ENCODE assay signal across 28 cellular contexts in genomic region chr5:110458313-110458712, GRCh38.
"Had no signal": no experiment of that assay in that cellular context is flagged by ENCODE, and none has a peak within 500 bp of the region (broad histone marks: within the 10 kb centered on the region; RNA-seq: fewer than 3 reads in every experiment).

No MANE protein-coding gene starts in this region.

- DNase-seq: activated B cell treated with CpG ODN at 0.5 μM for 24 hours; activated CD4-positive, alpha-beta memory T cell treated with anti-CD3 and anti-CD28 coated beads for 36 hours; activated CD4-positive, alpha-beta T cell treated with anti-CD3 and anti-CD28 coated beads for 4 hours; activated CD4-positive, alpha-beta T cell treated with anti-CD3 and anti-CD28 coated beads, Interleukin-2, amount 50 U/mL, for 1 hour; activated CD4-positive, CD25-positive, alpha-beta regulatory T cell treated with anti-CD3 and anti-CD28 coated beads, Interleukin-2, amount 50 U/mL, for 72 hours; activated CD8-positive, alpha-beta memory T cell treated with anti-CD3 and anti-CD28 coated beads, Interleukin-2, amount 50 U/mL, for 4 hours; activated effector memory CD4-positive, alpha-beta T cell treated with anti-CD3 and anti-CD28 coated beads, Interleukin-2, amount 50 U/mL, for 16 hours; activated naive CD4-positive, alpha-beta T cell treated with Interleukin-2 at 50 U/mL for 16 hours; activated naive CD8-positive, alpha-beta T cell treated with anti-CD3 and anti-CD28 coated beads, Interleukin-2, amount 10 ng/mL, durations not matched to agents 7 days and 5 days; activated T-cell treated with anti-CD3 and anti-CD28 coated beads for 4 hours; activated T-cell treated with anti-CD3 and anti-CD28 coated beads, Interleukin-2, amount 50 U/mL, for 4 hours; amygdala; IMR-90; NCI-H1092 treated with DMSO at 0.1 percent for 48 hours; NCI-H1417; NCI-H146; NCI-H187 treated with DMSO at 0.1 percent for 48 hours; NCI-H2081; NCI-H345; NCI-H526 treated with DMSO at 0.1 percent for 48 hours; NCI-H774; SHP77 treated with DMSO at 0.1 percent for 48 hours; SW 1271; T-helper 1 cell; T1000 had no signal

- H3K36me3 ChIP-seq: ascending aorta, cardiac muscle cell had no signal

- H3K9me3 ChIP-seq: ascending aorta had no signal

- H3K4me1 ChIP-seq: ascending aorta had no signal

- H3K4me3 ChIP-seq: ascending aorta, cardiac muscle cell, K562 had no signal

- H3K27ac ChIP-seq: ascending aorta, cardiac muscle cell had no signal

- H3K27me3 ChIP-seq: ascending aorta, cardiac muscle cell had no signal
